ENCODE assay signal across 8 cellular contexts in genomic region chr21:14028619-14029018, GRCh38.
DNase-seq lines count a peak whose midpoint lies in the region; ATAC-seq, FAIRE-seq and TF ChIP-seq lines count a peak whose summit lies in the region.
"Not testable (repeated sequence)": the region's sequence is repeated elsewhere in the genome, so short reads cannot be mapped to it uniquely, and the experiment has no call there.

No MANE protein-coding gene starts in this region.

- POLR2A ChIA-PET in CD4-positive, alpha-beta T cell (lab: Charles Lee); PC-3 (lab: Charles Lee; ENCODE audit: unreplicated experiment); activated CD8-positive, alpha-beta T cell treated with anti-CD3 and anti-CD28 coated beads for 36 hours (lab: Charles Lee): not testable (repeated sequence)

- peak overlapping the region; percentile 64 for H3K27ac Mint-ChIP-seq in CD4-positive, alpha-beta T cell
- not testable (repeated sequence) for H3K27ac Mint-ChIP-seq in activated CD8-positive, alpha-beta T cell treated with anti-CD3 and anti-CD28 coated beads for 36 hours; stimulated activated memory B cell treated with anti-CD40 and anti-IgM and Interleukin-4, amounts not matched to agents 10 μg/mL and 1 μg/mL and 100 μg/mL, for 72 hours
- H3K27ac Mint-ChIP-seq in astrocyte (ENCODE audit: unreplicated experiment) (peak overlapping the region; percentile 77), natural killer cell (peak overlapping the region in 1 of 2 donors; percentile 31)

- H3K27me3 Mint-ChIP-seq in CD4-positive, alpha-beta T cell; activated CD8-positive, alpha-beta T cell treated with anti-CD3 and anti-CD28 coated beads for 36 hours; astrocyte (ENCODE audit: low read depth, unreplicated experiment); natural killer cell (ENCODE audit: low read depth in 2 of 2); stimulated activated memory B cell treated with anti-CD40 and anti-IgM and Interleukin-4, amounts not matched to agents 10 μg/mL and 1 μg/mL and 100 μg/mL, for 72 hours: not testable (repeated sequence)

- not testable (repeated sequence) for FAIRE-seq in astrocyte (lab: Jason Lieb, UNC)

- CTCF ChIA-PET in CD4-positive, alpha-beta T cell (lab: Charles Lee); PC-3 (lab: Charles Lee); activated CD8-positive, alpha-beta T cell treated with anti-CD3 and anti-CD28 coated beads for 36 hours (lab: Charles Lee): not testable (repeated sequence)

- H3F3A ChIP-seq in PC-3 (ENCODE audit: low read length, unreplicated experiment) = not testable (repeated sequence)

- H3K4me2 ChIP-seq in PC-3 (ENCODE audit: low read length) (peak overlapping the region; percentile 76), astrocyte (ENCODE audit: low read length) (peak overlapping the region; percentile 83)

- H4K20me1 ChIP-seq in PC-3 (ENCODE audit: low read length); astrocyte (ENCODE audit: insufficient read depth, low read length): not testable (repeated sequence)

- intact Hi-C loops in CD4-positive, alpha-beta T cell (cut with DNase I, micrococcal nuclease) = loop anchor here in 1 of 2 experiments (5.0 kb wide), 1 partner anchor 189 kb away; the partner anchor contains the start of gene RBM11
- intact Hi-C loops in PC-3 (cut with micrococcal nuclease); activated CD8-positive, alpha-beta T cell treated with anti-CD3 and anti-CD28 coated beads for 36 hours (cut with micrococcal nuclease); natural killer cell (cut with micrococcal nuclease): not testable (repeated sequence)

- H3K4me3 ChIP-seq in HFF-Myc (replicated peaks; ENCODE audit: low read depth, low read length) = peak overlapping the region; percentile 47
- peak overlapping the region; percentile 78 for H3K4me3 ChIP-seq in PC-3 (ENCODE audit: low read length)
- not testable (repeated sequence) for H3K4me3 ChIP-seq in astrocyte (ENCODE audit: insufficient read depth, low read depth, low read length)
- peak overlapping the region; percentile 74 for H3K4me3 ChIP-seq in fibroblast of villous mesenchyme (ENCODE audit: low read depth, low read length)

- H3K4me1 Mint-ChIP-seq in CD4-positive, alpha-beta T cell (ENCODE audit: low read depth) = peaks cover 14% of the 10 kb centered on the region
- H3K4me1 Mint-ChIP-seq in activated CD8-positive, alpha-beta T cell treated with anti-CD3 and anti-CD28 coated beads for 36 hours (ENCODE audit: low read depth); astrocyte (ENCODE audit: low read depth, unreplicated experiment); natural killer cell; stimulated activated memory B cell treated with anti-CD40 and anti-IgM and Interleukin-4, amounts not matched to agents 10 μg/mL and 1 μg/mL and 100 μg/mL, for 72 hours: not testable (repeated sequence)

- H3K36me3 ChIP-seq in PC-3 (ENCODE audit: low read depth, low read length); astrocyte (ENCODE audit: insufficient read depth, low read length): not testable (repeated sequence)

- not testable (repeated sequence) for H3K9me3 ChIP-seq in CD4-positive, alpha-beta T cell (ENCODE audit: control insufficient read depth, low read length); PC-3 (ENCODE audit: low read length); astrocyte (ENCODE audit: insufficient read depth, low read depth, low read length)

- not testable (repeated sequence) for H3K27ac ChIP-seq in CD4-positive, alpha-beta T cell (ENCODE audit: low read depth, low read length); PC-3 (ENCODE audit: low read length); astrocyte (ENCODE audit: low read depth, low read length)

- not testable (repeated sequence) for H3K36me3 Mint-ChIP-seq in CD4-positive, alpha-beta T cell (ENCODE audit: low read depth); activated CD8-positive, alpha-beta T cell treated with anti-CD3 and anti-CD28 coated beads for 36 hours (ENCODE audit: low read depth); astrocyte (ENCODE audit: low read depth, unreplicated experiment); natural killer cell; stimulated activated memory B cell treated with anti-CD40 and anti-IgM and Interleukin-4, amounts not matched to agents 10 μg/mL and 1 μg/mL and 100 μg/mL, for 72 hours

- peak overlapping the region; percentile 71 for H3K4me3 Mint-ChIP-seq in CD4-positive, alpha-beta T cell
- H3K4me3 Mint-ChIP-seq in activated CD8-positive, alpha-beta T cell treated with anti-CD3 and anti-CD28 coated beads for 36 hours = peak overlapping the region; percentile 93
- H3K4me3 Mint-ChIP-seq in astrocyte (ENCODE audit: unreplicated experiment) = peak overlapping the region; percentile 98
- peak overlapping the region; percentile 72 for H3K4me3 Mint-ChIP-seq in natural killer cell
- H3K4me3 Mint-ChIP-seq in stimulated activated memory B cell treated with anti-CD40 and anti-IgM and Interleukin-4, amounts not matched to agents 10 μg/mL and 1 μg/mL and 100 μg/mL, for 72 hours = peak overlapping the region; percentile 47

- DNase-seq in CD4-positive, alpha-beta T cell; HFF-Myc (ENCODE audit: extremely low read depth, low read depth); PC-3; activated CD8-positive, alpha-beta T cell treated with anti-CD3 and anti-CD28 coated beads for 36 hours; astrocyte (ENCODE audit: low read depth); natural killer cell: not testable (repeated sequence)
- peak; percentile 85 for DNase-seq in fibroblast of villous mesenchyme (ENCODE audit: low read depth)

- not testable (repeated sequence) for H3K9ac ChIP-seq in PC-3 (ENCODE audit: low read length); astrocyte (ENCODE audit: low read length)

- H3K4me1 ChIP-seq in PC-3 (ENCODE audit: insufficient read depth, low read length); astrocyte (ENCODE audit: insufficient read depth, low read length): not testable (repeated sequence)

- not testable (repeated sequence) for H3K9me3 Mint-ChIP-seq in CD4-positive, alpha-beta T cell; activated CD8-positive, alpha-beta T cell treated with anti-CD3 and anti-CD28 coated beads for 36 hours; astrocyte (ENCODE audit: unreplicated experiment); natural killer cell; stimulated activated memory B cell treated with anti-CD40 and anti-IgM and Interleukin-4, amounts not matched to agents 10 μg/mL and 1 μg/mL and 100 μg/mL, for 72 hours

- H3K27me3 ChIP-seq in CD4-positive, alpha-beta T cell (ENCODE audit: control insufficient read depth, insufficient read depth, low read length); PC-3 (ENCODE audit: low read length); astrocyte (ENCODE audit: insufficient read depth, low read length): not testable (repeated sequence)

- ATAC-seq in CD4-positive, alpha-beta T cell (ENCODE audit: poor library complexity); PC-3; activated CD8-positive, alpha-beta T cell treated with anti-CD3 and anti-CD28 coated beads for 36 hours; natural killer cell; stimulated activated memory B cell treated with anti-CD40 and anti-IgM and Interleukin-4, amounts not matched to agents 10 μg/mL and 1 μg/mL and 100 μg/mL, for 72 hours: not testable (repeated sequence)

- H2AFZ ChIP-seq in PC-3 (ENCODE audit: low read length); astrocyte (ENCODE audit: low read depth, low read length): not testable (repeated sequence)

- BruUV-seq in PC-3 (replicated peaks; lab: Mats Ljungman, UMichigan) = not testable (repeated sequence)

- not testable (repeated sequence) for TF ChIP-seq CTCF in CD4-positive, alpha-beta T cell (IDR thresholded peaks at IDR 0.05); HFF-Myc (IDR thresholded peaks at IDR 0.05; ENCODE audit: low read depth, low read length, missing control alignments); PC-3 (conservative IDR thresholded peaks at IDR 0.05; ENCODE audit: low read depth, low read length); activated CD8-positive, alpha-beta T cell treated with anti-CD3 and anti-CD28 coated beads for 36 hours (IDR thresholded peaks at IDR 0.05); astrocyte (IDR thresholded peaks at IDR 0.05; ENCODE audit: insufficient read depth, low read depth, low read length); fibroblast of villous mesenchyme (IDR thresholded peaks at IDR 0.05; ENCODE audit: insufficient read depth, low read depth, low read length); natural killer cell (IDR thresholded peaks at IDR 0.05)

- not testable (repeated sequence) for H3K9me2 ChIP-seq in PC-3 (replicated peaks; ENCODE audit: low read length)

- H3K79me2 ChIP-seq in PC-3 (ENCODE audit: low read length) = peaks cover 17% of the 10 kb centered on the region
- H3K79me2 ChIP-seq in astrocyte (ENCODE audit: insufficient read depth, low read length) = not testable (repeated sequence)

Comparison
In these comparisons a context has a peak if more than half of its experiments do, and no peak if none do; other contexts are left out.
1. H3K4me3 Mint-ChIP-seq: peak in every context shown above with its lines; median percentile 98 in astrocyte; 93 in activated CD8-positive, alpha-beta T cell treated with anti-CD3 and anti-CD28 coated beads for 36 hours; 72 in natural killer cell; 71 in CD4-positive, alpha-beta T cell; 47 in stimulated activated memory B cell treated with anti-CD40 and anti-IgM and Interleukin-4, amounts not matched to agents 10 μg/mL and 1 μg/mL and 100 μg/mL, for 72 hours.